In the genomic region with DNA sequence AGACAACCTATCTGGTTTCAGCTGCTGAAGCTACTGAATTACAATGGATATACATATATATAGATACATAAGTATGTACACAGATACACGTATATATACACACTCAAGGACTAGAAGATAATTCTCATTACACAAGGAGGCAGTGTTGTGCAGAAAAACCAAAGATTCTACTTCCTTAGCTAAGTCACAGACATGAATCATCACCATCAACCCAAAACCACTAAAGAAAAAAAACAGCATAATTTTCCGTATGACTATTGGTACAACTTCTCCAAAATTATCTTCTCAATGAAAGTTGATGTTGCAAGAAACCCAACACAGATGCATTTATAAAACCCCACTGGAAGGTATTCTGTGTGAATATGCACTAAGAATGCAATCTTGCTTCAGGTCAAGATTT, we compare ENCODE assay signal across 1 cellular context.
TF ChIP-seq lines count a peak whose summit lies in the region.

No MANE protein-coding gene starts in this region.

TF ChIP-seq in GM23338, 12 proteins besides CTCF, POLR2A, EP300 and RAD21 (continued from another document):
- TF ChIP-seq, protein P1, sequence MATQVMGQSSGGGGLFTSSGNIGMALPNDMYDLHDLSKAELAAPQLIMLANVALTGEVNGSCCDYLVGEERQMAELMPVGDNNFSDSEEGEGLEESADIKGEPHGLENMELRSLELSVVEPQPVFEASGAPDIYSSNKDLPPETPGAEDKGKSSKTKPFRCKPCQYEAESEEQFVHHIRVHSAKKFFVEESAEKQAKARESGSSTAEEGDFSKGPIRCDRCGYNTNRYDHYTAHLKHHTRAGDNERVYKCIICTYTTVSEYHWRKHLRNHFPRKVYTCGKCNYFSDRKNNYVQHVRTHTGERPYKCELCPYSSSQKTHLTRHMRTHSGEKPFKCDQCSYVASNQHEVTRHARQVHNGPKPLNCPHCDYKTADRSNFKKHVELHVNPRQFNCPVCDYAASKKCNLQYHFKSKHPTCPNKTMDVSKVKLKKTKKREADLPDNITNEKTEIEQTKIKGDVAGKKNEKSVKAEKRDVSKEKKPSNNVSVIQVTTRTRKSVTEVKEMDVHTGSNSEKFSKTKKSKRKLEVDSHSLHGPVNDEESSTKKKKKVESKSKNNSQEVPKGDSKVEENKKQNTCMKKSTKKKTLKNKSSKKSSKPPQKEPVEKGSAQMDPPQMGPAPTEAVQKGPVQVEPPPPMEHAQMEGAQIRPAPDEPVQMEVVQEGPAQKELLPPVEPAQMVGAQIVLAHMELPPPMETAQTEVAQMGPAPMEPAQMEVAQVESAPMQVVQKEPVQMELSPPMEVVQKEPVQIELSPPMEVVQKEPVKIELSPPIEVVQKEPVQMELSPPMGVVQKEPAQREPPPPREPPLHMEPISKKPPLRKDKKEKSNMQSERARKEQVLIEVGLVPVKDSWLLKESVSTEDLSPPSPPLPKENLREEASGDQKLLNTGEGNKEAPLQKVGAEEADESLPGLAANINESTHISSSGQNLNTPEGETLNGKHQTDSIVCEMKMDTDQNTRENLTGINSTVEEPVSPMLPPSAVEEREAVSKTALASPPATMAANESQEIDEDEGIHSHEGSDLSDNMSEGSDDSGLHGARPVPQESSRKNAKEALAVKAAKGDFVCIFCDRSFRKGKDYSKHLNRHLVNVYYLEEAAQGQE (IDR thresholded peaks at IDR 0.05; ENCODE audit: unreplicated experiment) = no peak
- TF ChIP-seq, protein P2, sequence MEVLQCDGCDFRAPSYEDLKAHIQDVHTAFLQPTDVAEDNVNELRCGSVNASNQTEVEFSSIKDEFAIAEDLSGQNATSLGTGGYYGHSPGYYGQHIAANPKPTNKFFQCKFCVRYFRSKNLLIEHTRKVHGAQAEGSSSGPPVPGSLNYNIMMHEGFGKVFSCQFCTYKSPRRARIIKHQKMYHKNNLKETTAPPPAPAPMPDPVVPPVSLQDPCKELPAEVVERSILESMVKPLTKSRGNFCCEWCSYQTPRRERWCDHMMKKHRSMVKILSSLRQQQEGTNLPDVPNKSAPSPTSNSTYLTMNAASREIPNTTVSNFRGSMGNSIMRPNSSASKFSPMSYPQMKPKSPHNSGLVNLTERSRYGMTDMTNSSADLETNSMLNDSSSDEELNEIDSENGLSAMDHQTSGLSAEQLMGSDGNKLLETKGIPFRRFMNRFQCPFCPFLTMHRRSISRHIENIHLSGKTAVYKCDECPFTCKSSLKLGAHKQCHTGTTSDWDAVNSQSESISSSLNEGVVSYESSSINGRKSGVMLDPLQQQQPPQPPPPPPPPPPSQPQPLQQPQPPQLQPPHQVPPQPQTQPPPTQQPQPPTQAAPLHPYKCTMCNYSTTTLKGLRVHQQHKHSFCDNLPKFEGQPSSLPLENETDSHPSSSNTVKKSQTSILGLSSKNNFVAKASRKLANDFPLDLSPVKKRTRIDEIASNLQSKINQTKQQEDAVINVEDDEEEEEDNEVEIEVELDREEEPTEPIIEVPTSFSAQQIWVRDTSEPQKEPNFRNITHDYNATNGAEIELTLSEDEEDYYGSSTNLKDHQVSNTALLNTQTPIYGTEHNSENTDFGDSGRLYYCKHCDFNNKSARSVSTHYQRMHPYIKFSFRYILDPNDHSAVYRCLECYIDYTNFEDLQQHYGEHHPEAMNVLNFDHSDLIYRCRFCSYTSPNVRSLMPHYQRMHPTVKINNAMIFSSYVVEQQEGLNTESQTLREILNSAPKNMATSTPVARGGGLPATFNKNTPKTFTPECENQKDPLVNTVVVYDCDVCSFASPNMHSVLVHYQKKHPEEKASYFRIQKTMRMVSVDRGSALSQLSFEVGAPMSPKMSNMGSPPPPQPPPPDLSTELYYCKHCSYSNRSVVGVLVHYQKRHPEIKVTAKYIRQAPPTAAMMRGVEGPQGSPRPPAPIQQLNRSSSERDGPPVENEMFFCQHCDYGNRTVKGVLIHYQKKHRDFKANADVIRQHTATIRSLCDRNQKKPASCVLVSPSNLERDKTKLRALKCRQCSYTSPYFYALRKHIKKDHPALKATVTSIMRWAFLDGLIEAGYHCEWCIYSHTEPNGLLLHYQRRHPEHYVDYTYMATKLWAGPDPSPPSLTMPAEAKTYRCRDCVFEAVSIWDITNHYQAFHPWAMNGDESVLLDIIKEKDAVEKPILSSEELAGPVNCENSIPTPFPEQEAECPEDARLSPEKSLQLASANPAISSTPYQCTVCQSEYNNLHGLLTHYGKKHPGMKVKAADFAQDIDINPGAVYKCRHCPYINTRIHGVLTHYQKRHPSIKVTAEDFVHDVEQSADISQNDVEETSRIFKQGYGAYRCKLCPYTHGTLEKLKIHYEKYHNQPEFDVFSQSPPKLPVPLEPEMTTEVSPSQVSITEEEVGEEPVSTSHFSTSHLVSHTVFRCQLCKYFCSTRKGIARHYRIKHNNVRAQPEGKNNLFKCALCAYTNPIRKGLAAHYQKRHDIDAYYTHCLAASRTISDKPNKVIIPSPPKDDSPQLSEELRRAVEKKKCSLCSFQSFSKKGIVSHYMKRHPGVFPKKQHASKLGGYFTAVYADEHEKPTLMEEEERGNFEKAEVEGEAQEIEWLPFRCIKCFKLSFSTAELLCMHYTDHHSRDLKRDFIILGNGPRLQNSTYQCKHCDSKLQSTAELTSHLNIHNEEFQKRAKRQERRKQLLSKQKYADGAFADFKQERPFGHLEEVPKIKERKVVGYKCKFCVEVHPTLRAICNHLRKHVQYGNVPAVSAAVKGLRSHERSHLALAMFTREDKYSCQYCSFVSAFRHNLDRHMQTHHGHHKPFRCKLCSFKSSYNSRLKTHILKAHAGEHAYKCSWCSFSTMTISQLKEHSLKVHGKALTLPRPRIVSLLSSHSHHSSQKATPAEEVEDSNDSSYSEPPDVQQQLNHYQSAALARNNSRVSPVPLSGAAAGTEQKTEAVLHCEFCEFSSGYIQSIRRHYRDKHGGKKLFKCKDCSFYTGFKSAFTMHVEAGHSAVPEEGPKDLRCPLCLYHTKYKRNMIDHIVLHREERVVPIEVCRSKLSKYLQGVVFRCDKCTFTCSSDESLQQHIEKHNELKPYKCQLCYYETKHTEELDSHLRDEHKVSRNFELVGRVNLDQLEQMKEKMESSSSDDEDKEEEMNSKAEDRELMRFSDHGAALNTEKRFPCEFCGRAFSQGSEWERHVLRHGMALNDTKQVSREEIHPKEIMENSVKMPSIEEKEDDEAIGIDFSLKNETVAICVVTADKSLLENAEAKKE (CRISPR knock-in tag; IDR thresholded peaks at IDR 0.05) = no peak
- no peak for TF ChIP-seq POLR2AphosphoS5 (IDR thresholded peaks at IDR 0.05; ENCODE audit: low read depth)
